Comparison of ENCODE assay signal across 7 cellular contexts in genomic region chr19:49487277-49488045, GRCh38. TPM values are rescaled to one million over a fixed set of nuclear protein-coding genes. Genes with fewer than 3 reads are reported as not detected.
DNase-seq lines count a peak whose midpoint lies in the region; ATAC-seq and TF ChIP-seq lines count a peak whose summit lies in the region.

Gene RPL13A (plus strand): TSS chr19:49487608. CDS start chr19:49487630, 22 bp downstream.

- H3K4me2 ChIP-seq in hepatocyte, result peak within 1 kb of the TSS; percentile 98

- peak within 1 kb of the TSS; percentile 58 for H3K4me3 ChIP-seq in hepatocyte

- peaks cover 37% of the 10 kb centered on the region for H3K79me2 ChIP-seq in hepatocyte

- H3K27me3 ChIP-seq in hepatocyte, result no peaks in the 10 kb centered on the region

- peaks cover 5% of the 10 kb centered on the region for H3K36me3 ChIP-seq in hepatocyte (replicated peaks; ENCODE audit: insufficient read depth, low read depth)

- TF ChIP-seq CTCF in hepatocyte (IDR thresholded peaks at IDR 0.05; ENCODE audit: poor library complexity), result no peak

- H2AFZ ChIP-seq in hepatocyte, result peak within 1 kb of the TSS; percentile 64

- peak; percentile 98 to 99 for DNase-seq in NCI-H2081 (lab: John Stamatoyannopoulos, UW)
- peak; percentile 99 for DNase-seq in T1000 (lab: John Stamatoyannopoulos, UW)
- peak; percentile 100 for DNase-seq in astrocyte of the hippocampus (ENCODE audit: low read depth, low spot score)
- DNase-seq in hepatocyte (ENCODE audit: low spot score), result peak; percentile 100
- DNase-seq in renal cortical epithelial cell (ENCODE audit: low read depth), result peak; percentile 98

- H4K20me1 ChIP-seq in hepatocyte (ENCODE audit: insufficient read depth, poor library complexity, severe bottlenecking), result peaks cover 33% of the 10 kb centered on the region

- H3K4me1 ChIP-seq in hepatocyte (ENCODE audit: insufficient read depth), result peaks cover 20% of the 10 kb centered on the region

- no peaks in the 10 kb centered on the region for H3K9me2 ChIP-seq in hepatocyte (replicated peaks; ENCODE audit: insufficient read depth)

- WGBS in hepatocyte (ENCODE audit: low lambda C conversion rate, missing lambda C conversion rate), result under 1% methylated on average over 57 of the region's 57 CpGs

- H3K27ac ChIP-seq in hepatocyte, result peak within 1 kb of the TSS; percentile 82

- no peaks in the 10 kb centered on the region for H3K9me3 ChIP-seq in hepatocyte (ENCODE audit: low read depth)

- peak; percentile 76 for ATAC-seq in GM18508 (IDR thresholded peaks at IDR 0.05; ENCODE audit: insufficient read depth, unreplicated experiment)
- ATAC-seq in HG03025 (IDR thresholded peaks at IDR 0.05; ENCODE audit: low FRiP score, unreplicated experiment), result peak; percentile 79

RNA-seq across cellular contexts. Expression of gene RPL13A, which starts in this region (rescaled TPM):
- 1,997 and 2,349 TPM in 2 replicates for total RNA-seq in hepatocyte
- 904 and 953 TPM in 2 replicates for polyA plus RNA-seq in hepatocyte
- 962 and 2,738 TPM in 2 replicates for total RNA-seq in renal cortical epithelial cell

Comparison
In these comparisons a context has a peak if more than half of its experiments do, and no peak if none do; other contexts are left out.
1. Peak in every context shown above with its lines: DNase-seq, ATAC-seq, H3K4me3 ChIP-seq and H3K27ac ChIP-seq.